ENCODE assay signal across 8 cellular contexts in the genomic region with DNA sequence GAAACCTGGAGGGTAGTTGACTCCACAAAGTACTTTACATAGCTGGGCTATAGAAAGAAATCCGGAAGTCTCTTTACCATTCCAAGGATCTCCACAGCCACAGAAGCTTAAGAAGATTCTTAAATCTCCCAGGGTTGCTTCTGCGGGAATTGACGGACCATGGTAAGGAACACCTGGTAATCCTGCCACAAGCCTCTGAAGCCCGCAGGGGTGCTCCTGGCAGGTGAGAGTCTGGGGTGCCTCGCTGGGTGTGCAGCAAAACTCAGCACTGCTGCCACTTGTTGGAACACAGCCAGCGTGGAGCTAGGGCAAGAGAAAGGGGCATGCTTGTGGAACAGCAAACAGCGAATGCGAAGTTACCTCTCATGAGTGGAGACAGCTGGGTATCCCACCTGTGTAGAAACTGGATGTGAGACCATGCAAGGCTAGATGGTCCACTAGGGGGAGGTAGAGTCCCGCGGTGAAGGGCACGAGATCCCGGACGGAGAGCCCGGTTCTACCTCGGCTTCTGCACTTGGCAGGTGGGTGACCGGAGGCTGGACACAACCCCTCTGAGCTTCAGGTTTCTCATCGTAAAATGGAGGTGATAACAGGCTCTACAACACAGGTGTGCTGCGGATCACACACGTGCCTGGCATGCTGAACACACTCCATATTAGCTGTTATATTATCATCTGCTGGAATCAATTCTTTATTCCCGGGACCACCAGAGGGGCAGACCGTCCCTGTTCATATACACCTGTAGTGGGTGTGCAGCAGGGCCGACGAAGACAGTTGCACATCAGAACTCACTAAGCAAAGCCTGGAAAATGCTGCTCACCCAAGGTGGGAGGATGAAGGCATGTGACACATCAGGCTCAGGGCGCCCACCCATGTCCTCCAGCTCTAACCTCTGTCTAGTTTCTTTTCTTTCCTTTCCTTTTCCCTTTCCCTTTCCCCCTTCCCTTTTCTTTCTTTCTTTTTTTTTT. TPM values are rescaled to one million over a fixed set of nuclear protein-coding genes. Genes with fewer than 3 reads are reported as not detected.
DNase-seq lines count a peak whose midpoint lies in the region; ATAC-seq and TF ChIP-seq lines count a peak whose summit lies in the region.

No MANE protein-coding gene starts in this region.

- no peak overlapping the region for H3K4me3 ChIP-seq in GM12864 (ENCODE audit: low read depth, low read length)
- no peak overlapping the region for H3K4me3 ChIP-seq in skeletal muscle satellite cell (ENCODE audit: low read length)

- H3K27ac Mint-ChIP-seq in T-helper 17 cell: peak overlapping the region; percentile 75

- CTCF ChIA-PET in HEK293T (lab: Yijun Ruan, JAX): interaction anchor here (0.5 to 2.4 kb wide), 21 partner anchors 9 to 264 kb away, joined by 3 to 29 read pairs (median 4); a partner anchor contains a TSS

- no peaks in the 10 kb centered on the region for H3K9me3 ChIP-seq in T-helper 17 cell (ENCODE audit: control insufficient read depth, low read length, poor library complexity, severe bottlenecking)
- H3K9me3 ChIP-seq in skeletal muscle satellite cell (replicated peaks; ENCODE audit: low read length): no peaks in the 10 kb centered on the region

- H3K27me3 ChIP-seq in skeletal muscle satellite cell (ENCODE audit: control insufficient read depth, insufficient read depth, low read length): peaks cover 24% of the 10 kb centered on the region

- peaks cover 42% of the 10 kb centered on the region for H3K4me1 Mint-ChIP-seq in T-helper 17 cell

- H3K4me2 ChIP-seq in skeletal muscle satellite cell (ENCODE audit: low read length): peak overlapping the region; percentile 43

- peak; percentile 97 for TF ChIP-seq CTCF in GM12864 (IDR thresholded peaks at IDR 0.05; ENCODE audit: low read depth, low read length, missing control alignments)

- peaks cover 3% of the 10 kb centered on the region for H3K4me1 ChIP-seq in skeletal muscle satellite cell (ENCODE audit: control insufficient read depth, insufficient read depth, low read length)

- POLR2A ChIA-PET in HEK293T (lab: Yijun Ruan, JAX): interaction anchor here (1.5 kb wide), 1 partner anchor 24 kb away, joined by 6 read pairs; a partner anchor contains a TSS

- ATAC-seq in T-helper 17 cell: peak; percentile 89

- H3K36me3 Mint-ChIP-seq in T-helper 17 cell (ENCODE audit: low read depth): peaks cover 4% of the 10 kb centered on the region

- peak overlapping the region; percentile 72 for H3K4me3 Mint-ChIP-seq in T-helper 17 cell

- H3K27me3 Mint-ChIP-seq in T-helper 17 cell: no peaks in the 10 kb centered on the region

- H3K9ac ChIP-seq in skeletal muscle satellite cell (ENCODE audit: low read depth, low read length): no peak overlapping the region

- DNase-seq in GM12864 (ENCODE audit: low read depth): peak; percentile 51
- DNase-seq in HEK293T (ENCODE audit: extremely low spot score): peak; percentile 79
- peak; percentile 82 for DNase-seq in NCI-H1092 (lab: John Stamatoyannopoulos, UW)
- peak; percentile 58 to 73 (median 60) for DNase-seq in T-helper 17 cell
- DNase-seq in amniotic stem cell (lab: John Stamatoyannopoulos, UW): peak; percentile 25
- DNase-seq in hepatic stellate cell (ENCODE audit: low spot score): peak; percentile 69
- DNase-seq in epidermal melanocyte (ENCODE audit: insufficient read length, low spot score): no peak

- H3K36me3 ChIP-seq in skeletal muscle satellite cell (ENCODE audit: insufficient read depth, low read length): no peaks in the 10 kb centered on the region

TF ChIP-seq in HEK293T, 16 proteins besides CTCF, POLR2A, EP300 and RAD21:
- TF ChIP-seq L3MBTL2 (conservative IDR thresholded peaks at IDR 0.05): peak; percentile 45
- no peak for TF ChIP-seq CTBP1 (IDR thresholded peaks at IDR 0.05; ENCODE audit: borderline replicate concordance)
- no peak for TF ChIP-seq HDGF (IDR thresholded peaks at IDR 0.05; ENCODE audit: borderline replicate concordance)
- TF ChIP-seq ARNT (IDR thresholded peaks at IDR 0.05): no peak
- TF ChIP-seq SUZ12 (IDR thresholded peaks at IDR 0.05): no peak
- no peak for TF ChIP-seq ELF4 (IDR thresholded peaks at IDR 0.05)

RNA-seq across cellular contexts. Expression of a gene that starts 24.1 kb away (rescaled TPM):
- total RNA-seq in T-helper 17 cell: 10 to 100 TPM; 74.2 to 75.3 TPM
- 26.0 and 26.6 TPM in 2 replicates for total RNA-seq in skeletal muscle satellite cell (2012; rRNA removed)
